Comparison of ENCODE assay signal across 11 cellular contexts in genomic region chr14:22852599-22852939, GRCh38. TPM values are rescaled to one million over a fixed set of nuclear protein-coding genes. Genes with fewer than 3 reads are reported as not detected.
DNase-seq lines count a peak whose midpoint lies in the region; ATAC-seq and TF ChIP-seq lines count a peak whose summit lies in the region.
"Had no signal": no experiment of that assay in that cellular context is flagged by ENCODE, and none has a peak within 500 bp of the region (broad histone marks: within the 10 kb centered on the region; RNA-seq: fewer than 3 reads in every experiment).

No MANE protein-coding gene starts in this region.

- H3K4me3 ChIP-seq in iPS-20b (ENCODE audit: low read length) (no peak overlapping the region), MG63 (no peak overlapping the region), heart right ventricle (no peak overlapping the region)

- no peak for DNase-seq in activated T-helper 1 cell treated with anti-CD3 and anti-CD28 coated beads, Interleukin-12 subunit alpha, Interleukin-12 subunit beta, Interleukin-2, Interleukin-4 antibody, amounts not matched to agents 30 ng/mL and 10 ng/mL and 1 ng/mL, durations not matched to agents 14 hours and 24 hours and 36 hours (ENCODE audit: low spot score)
- DNase-seq in stimulated activated effector memory CD8-positive, alpha-beta T cell treated with anti-CD3 and anti-CD28 coated beads, Interleukin-12 subunit alpha, Interleukin-12 subunit beta, amount 100 ng/mL, for 72 hours (ENCODE audit: low spot score in 2 of 2): no peak
- DNase-seq in MG63: no peak
- no peak for DNase-seq in NCI-H1436 (lab: John Stamatoyannopoulos, UW)
- DNase-seq in heart right ventricle: no peak
- DNase-seq: cortex of kidney had no signal

- H3K27ac Mint-ChIP-seq in activated T-helper 1 cell treated with anti-CD3 and anti-CD28 coated beads, Interleukin-12 subunit alpha, Interleukin-12 subunit beta, Interleukin-2, Interleukin-4 antibody, amounts not matched to agents 30 ng/mL and 10 ng/mL and 1 ng/mL, durations not matched to agents 14 hours and 24 hours and 36 hours: peak overlapping the region; percentile 82
- peak overlapping the region; percentile 92 for H3K27ac Mint-ChIP-seq in stimulated activated effector memory CD8-positive, alpha-beta T cell treated with anti-CD3 and anti-CD28 coated beads, Interleukin-12 subunit alpha, Interleukin-12 subunit beta, amount 100 ng/mL, for 72 hours

- H3K27ac ChIP-seq in iPS-20b (ENCODE audit: low read length) (no peak overlapping the region), heart right ventricle (peak overlapping the region in 2 of 10 donors; percentile 58 to 79)

- intact Hi-C loops in activated T-helper 1 cell treated with anti-CD3 and anti-CD28 coated beads, Interleukin-12 subunit alpha, Interleukin-12 subunit beta, Interleukin-2, Interleukin-4 antibody, amounts not matched to agents 30 ng/mL and 10 ng/mL and 1 ng/mL, durations not matched to agents 14 hours and 24 hours and 36 hours (cut with micrococcal nuclease): loop anchor here (2.0 to 10.0 kb wide), 4 partner anchors 194 to 988 kb away; partner anchors contain the start of gene DAD1
- intact Hi-C loops in heart right ventricle (cut with DNase I): loop anchor here (2.0 to 10.0 kb wide), 12 partner anchors 16 to 468 kb away; partner anchors contain the start of genes MMP14 (in 2 of the 10) and OXA1L (in 1 of the 10)

- H3K27me3 ChIP-seq in iPS-20b (ENCODE audit: insufficient read depth, low read length) (no peaks in the 10 kb centered on the region), MG63 (no peaks in the 10 kb centered on the region), heart right ventricle (no peaks in the 10 kb centered on the region)

- H3K4me1 Mint-ChIP-seq in activated T-helper 1 cell treated with anti-CD3 and anti-CD28 coated beads, Interleukin-12 subunit alpha, Interleukin-12 subunit beta, Interleukin-2, Interleukin-4 antibody, amounts not matched to agents 30 ng/mL and 10 ng/mL and 1 ng/mL, durations not matched to agents 14 hours and 24 hours and 36 hours (ENCODE audit: low read depth): peaks cover 38% of the 10 kb centered on the region
- H3K4me1 Mint-ChIP-seq in stimulated activated effector memory CD8-positive, alpha-beta T cell treated with anti-CD3 and anti-CD28 coated beads, Interleukin-12 subunit alpha, Interleukin-12 subunit beta, amount 100 ng/mL, for 72 hours: peaks cover 24% of the 10 kb centered on the region

- peak overlapping the region; percentile 81 for H3K4me3 Mint-ChIP-seq in activated T-helper 1 cell treated with anti-CD3 and anti-CD28 coated beads, Interleukin-12 subunit alpha, Interleukin-12 subunit beta, Interleukin-2, Interleukin-4 antibody, amounts not matched to agents 30 ng/mL and 10 ng/mL and 1 ng/mL, durations not matched to agents 14 hours and 24 hours and 36 hours
- H3K4me3 Mint-ChIP-seq in stimulated activated effector memory CD8-positive, alpha-beta T cell treated with anti-CD3 and anti-CD28 coated beads, Interleukin-12 subunit alpha, Interleukin-12 subunit beta, amount 100 ng/mL, for 72 hours: peak overlapping the region; percentile 77

- H3K27me3 Mint-ChIP-seq in activated T-helper 1 cell treated with anti-CD3 and anti-CD28 coated beads, Interleukin-12 subunit alpha, Interleukin-12 subunit beta, Interleukin-2, Interleukin-4 antibody, amounts not matched to agents 30 ng/mL and 10 ng/mL and 1 ng/mL, durations not matched to agents 14 hours and 24 hours and 36 hours (ENCODE audit: insufficient read depth): peaks cover 13% of the 10 kb centered on the region

- peaks cover 3% of the 10 kb centered on the region for H3K36me3 Mint-ChIP-seq in activated T-helper 1 cell treated with anti-CD3 and anti-CD28 coated beads, Interleukin-12 subunit alpha, Interleukin-12 subunit beta, Interleukin-2, Interleukin-4 antibody, amounts not matched to agents 30 ng/mL and 10 ng/mL and 1 ng/mL, durations not matched to agents 14 hours and 24 hours and 36 hours (ENCODE audit: low read depth)
- peaks cover 4% of the 10 kb centered on the region for H3K36me3 Mint-ChIP-seq in stimulated activated effector memory CD8-positive, alpha-beta T cell treated with anti-CD3 and anti-CD28 coated beads, Interleukin-12 subunit alpha, Interleukin-12 subunit beta, amount 100 ng/mL, for 72 hours

- peaks cover 15% of the 10 kb centered on the region; the same call in 1 of the 2 replicates for H3K4me1 ChIP-seq in iPS-20b (ENCODE audit: insufficient read depth, low read length)
- H3K4me1 ChIP-seq in heart right ventricle: peaks cover 19 to 60% (median 53%) of the 10 kb centered on the region in 9 donors

- TF ChIP-seq CTCF in heart right ventricle (IDR thresholded peaks at IDR 0.05): no peak

- 86 to 89% methylated on average over 2 of the region's 2 CpGs for WGBS in heart right ventricle, 2 donors

- H3K9ac ChIP-seq in iPS-20b (ENCODE audit: low read depth, low read length): peak overlapping the region; percentile 74; the same call in 1 of the 2 replicates

- ATAC-seq in HG02763 (IDR thresholded peaks at IDR 0.05; ENCODE audit: unreplicated experiment): peak; percentile 26
- ATAC-seq in stimulated activated effector memory CD8-positive, alpha-beta T cell treated with anti-CD3 and anti-CD28 coated beads, Interleukin-12 subunit alpha, Interleukin-12 subunit beta, amount 100 ng/mL, for 72 hours: no peak
- no peak for ATAC-seq in HG02759 (IDR thresholded peaks at IDR 0.05; ENCODE audit: unreplicated experiment)
- no peak for ATAC-seq in heart right ventricle

- H3K36me3 ChIP-seq in iPS-20b (ENCODE audit: insufficient read depth, low read depth, low read length): no peaks in the 10 kb centered on the region
- H3K36me3 ChIP-seq in MG63: no peaks in the 10 kb centered on the region
- no peaks in the 10 kb centered on the region for H3K36me3 ChIP-seq in heart right ventricle

- H3K9me3 ChIP-seq in iPS-20b (ENCODE audit: insufficient read depth, low read depth, low read length) (no peaks in the 10 kb centered on the region), MG63 (no peaks in the 10 kb centered on the region), heart right ventricle (peaks cover 0 to 7% (median 0%) of the 10 kb centered on the region in 11 donors)

- H3K9me3 Mint-ChIP-seq in activated T-helper 1 cell treated with anti-CD3 and anti-CD28 coated beads, Interleukin-12 subunit alpha, Interleukin-12 subunit beta, Interleukin-2, Interleukin-4 antibody, amounts not matched to agents 30 ng/mL and 10 ng/mL and 1 ng/mL, durations not matched to agents 14 hours and 24 hours and 36 hours: no peaks in the 10 kb centered on the region
- no peaks in the 10 kb centered on the region for H3K9me3 Mint-ChIP-seq in stimulated activated effector memory CD8-positive, alpha-beta T cell treated with anti-CD3 and anti-CD28 coated beads, Interleukin-12 subunit alpha, Interleukin-12 subunit beta, amount 100 ng/mL, for 72 hours

RNA-seq across cellular contexts. Expression of gene MMP14, which starts 16.2 kb away (rescaled TPM):
- total RNA-seq in activated T-helper 1 cell treated with anti-CD3 and anti-CD28 coated beads, Interleukin-12 subunit alpha, Interleukin-12 subunit beta, Interleukin-2, Interleukin-4 antibody, amounts not matched to agents 30 ng/mL and 10 ng/mL and 1 ng/mL, durations not matched to agents 14 hours and 24 hours and 36 hours: 1.5 and 2.6 TPM in 2 replicates
- total RNA-seq in MG63 (2014; rRNA removed; shearing (Covaris generic); ENCODE audit: low replicate concordance): 85.2 and 124 TPM in 2 replicates
- total RNA-seq in heart right ventricle: 10 to 100 TPM; 13.6 to 43.3 (median 20.2) TPM
- 10 to 100 TPM; 24.8 to 27.4 TPM for polyA plus RNA-seq in heart right ventricle

RNA-seq across cellular contexts. Expression of gene LRP10, which starts 19.0 kb away (rescaled TPM):
- 44.6 and 46.0 TPM in 2 replicates for total RNA-seq in activated T-helper 1 cell treated with anti-CD3 and anti-CD28 coated beads, Interleukin-12 subunit alpha, Interleukin-12 subunit beta, Interleukin-2, Interleukin-4 antibody, amounts not matched to agents 30 ng/mL and 10 ng/mL and 1 ng/mL, durations not matched to agents 14 hours and 24 hours and 36 hours
- total RNA-seq in MG63 (2014; rRNA removed; shearing (Covaris generic); ENCODE audit: low replicate concordance): 6.4 and 21.9 TPM in 2 replicates
- 100 to 1,000 TPM in 1 of 10 donors, 10 to 100 TPM in 9; 39.3 to 101 (median 50.9) TPM for total RNA-seq in heart right ventricle
- 10 to 100 TPM; 10.3 to 38.4 TPM for polyA plus RNA-seq in heart right ventricle

RNA-seq across cellular contexts. Expression of gene MRPL52, which starts 22.9 kb away (rescaled TPM):
- total RNA-seq in activated T-helper 1 cell treated with anti-CD3 and anti-CD28 coated beads, Interleukin-12 subunit alpha, Interleukin-12 subunit beta, Interleukin-2, Interleukin-4 antibody, amounts not matched to agents 30 ng/mL and 10 ng/mL and 1 ng/mL, durations not matched to agents 14 hours and 24 hours and 36 hours: 187 and 196 TPM in 2 replicates
- total RNA-seq in MG63 (2014; rRNA removed; shearing (Covaris generic); ENCODE audit: low replicate concordance): 22.1 and 92.8 TPM in 2 replicates
- total RNA-seq in heart right ventricle: 100 to 1,000 TPM in 7 of 10 donors, 10 to 100 TPM in 3; 90.1 to 117 (median 106) TPM
- polyA plus RNA-seq in heart right ventricle: 100 to 1,000 TPM; 136 to 300 TPM

RNA-seq across cellular contexts. Expression of gene REM2, which starts 30.5 kb away (rescaled TPM):
- total RNA-seq in activated T-helper 1 cell treated with anti-CD3 and anti-CD28 coated beads, Interleukin-12 subunit alpha, Interleukin-12 subunit beta, Interleukin-2, Interleukin-4 antibody, amounts not matched to agents 30 ng/mL and 10 ng/mL and 1 ng/mL, durations not matched to agents 14 hours and 24 hours and 36 hours: 0.39 TPM in 1 of 2 replicates, not detected in the other
- not detected in 2 replicates for total RNA-seq in MG63 (2014; rRNA removed; shearing (Covaris generic); ENCODE audit: low replicate concordance)
- total RNA-seq in heart right ventricle: under 1 TPM in 4 of 10 donors, not detected in 6; 0.14 to 0.25 (median 0.18) TPM
- polyA plus RNA-seq in heart right ventricle: under 1 TPM; 0.07 to 0.22 TPM
- total RNA-seq: glomerular endothelial cell had no signal

RNA-seq across cellular contexts. Expression of gene SLC7A7, which starts 37.3 kb away (rescaled TPM):
- 0.61 TPM in 1 of 2 replicates, not detected in the other for total RNA-seq in activated T-helper 1 cell treated with anti-CD3 and anti-CD28 coated beads, Interleukin-12 subunit alpha, Interleukin-12 subunit beta, Interleukin-2, Interleukin-4 antibody, amounts not matched to agents 30 ng/mL and 10 ng/mL and 1 ng/mL, durations not matched to agents 14 hours and 24 hours and 36 hours
- 4.0 TPM in 1 of 2 replicates, not detected in the other for total RNA-seq in MG63 (2014; rRNA removed; shearing (Covaris generic); ENCODE audit: low replicate concordance)
- total RNA-seq in heart right ventricle: 10 to 100 TPM in 1 of 10 donors, 1 to 10 TPM in 9; 1.1 to 16.1 (median 2.8) TPM
- polyA plus RNA-seq in heart right ventricle: 1 to 10 TPM; 2.3 to 3.7 TPM
- total RNA-seq: T-helper 2 cell treated with Interferon-gamma antibody and Interleukin-4, amounts not matched to agents 100 ng/mL and 5 ng/mL, for 36 hours had no signal
